17 cellular contexts compared by ENCODE assay signal in genomic region chr22:42427211-42427610, GRCh38. TPM values are rescaled to one million over a fixed set of nuclear protein-coding genes. Genes with fewer than 3 reads are reported as not detected.
"Had no signal": no experiment of that assay in that cellular context is flagged by ENCODE, and none has a peak within 500 bp of the region (broad histone marks: within the 10 kb centered on the region; RNA-seq: fewer than 3 reads in every experiment).

No MANE protein-coding gene starts in this region.

- FAIRE-seq: frontal cortex, keratinocyte had no signal

- H3K27me3 ChIP-seq: breast epithelium, hepatocyte, thyroid gland had no signal

- ATAC-seq: effector memory CD8-positive, alpha-beta T cell; left lobe of liver; stimulated activated naive B cell treated with anti-CD40 and anti-IgM and Interleukin-4, amounts not matched to agents 10 μg/mL and 1 μg/mL and 100 μg/mL, for 72 hours had no signal

- H3K4me2 ChIP-seq: hepatocyte had no signal

- H3K9me3 ChIP-seq: breast epithelium, thyroid gland had no signal

- H3K27ac ChIP-seq: breast epithelium, hepatocyte, thyroid gland had no signal

- DNase-seq: activated CD4-positive, alpha-beta T cell treated with anti-CD3 and anti-CD28 coated beads, Interleukin-2, amount 10 ng/mL, durations not matched to agents 7 days and 5 days; activated CD8-positive, alpha-beta memory T cell treated with anti-CD3 and anti-CD28 coated beads, Interleukin-2, amount 50 U/mL, for 48 hours; activated naive CD8-positive, alpha-beta T cell treated with anti-CD3 and anti-CD28 coated beads for 36 hours; amygdala; dermis blood vessel endothelial cell; effector memory CD8-positive, alpha-beta T cell; naive B cell; nucleus accumbens; stimulated activated CD4-positive, alpha-beta T cell treated with anti-CD3 and anti-CD28 coated beads, Interleukin-2, amount 100 ng/mL, for 48 hours; stimulated activated naive B cell treated with anti-CD40 and anti-IgM and Interleukin-4, amounts not matched to agents 10 μg/mL and 1 μg/mL and 100 μg/mL, for 72 hours; thyroid gland had no signal

- H3K79me2 ChIP-seq: hepatocyte had no signal

- H3K4me3 ChIP-seq: breast epithelium, hepatocyte, thyroid gland had no signal

- H3K36me3 ChIP-seq: breast epithelium, thyroid gland had no signal

- H2AFZ ChIP-seq: hepatocyte had no signal

RNA-seq across cellular contexts. Expression of gene NFAM1, which starts 5.0 kb away (rescaled TPM):
- total RNA-seq: dermis blood vessel endothelial cell, lung microvascular endothelial cell had no signal
- polyA plus RNA-seq: keratinocyte had no signal
